1 cellular context compared by ENCODE assay signal in the genomic region with DNA sequence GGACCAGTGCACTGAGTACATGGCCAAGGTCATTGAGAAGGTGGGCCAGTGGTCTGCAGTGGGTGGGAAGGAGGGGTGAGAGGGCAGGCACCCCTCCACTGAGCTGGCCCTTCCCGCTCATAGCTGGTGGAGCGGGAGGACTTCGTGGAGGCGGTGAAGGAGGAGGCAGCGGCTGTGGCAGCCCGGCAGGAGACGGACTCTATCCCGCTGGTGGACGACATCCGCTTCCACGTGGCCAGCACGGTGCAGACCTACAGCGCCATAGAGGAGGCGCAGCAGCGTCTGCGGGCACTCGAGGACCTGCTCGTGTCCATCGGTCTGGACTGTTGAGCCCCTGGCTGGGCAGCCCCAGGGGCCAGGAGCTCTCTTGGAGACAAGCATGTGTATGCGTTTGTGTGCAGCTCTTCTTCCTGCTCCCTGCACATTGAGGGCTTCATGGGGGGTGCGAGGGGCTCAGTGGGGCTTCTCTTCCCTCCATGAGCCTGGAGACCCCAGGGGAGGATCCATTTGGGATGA.
TF ChIP-seq lines count a peak whose summit lies in the region.

No MANE protein-coding gene starts in this region.

TF ChIP-seq in SK-N-SH treated with all-trans-retinoic acid at 6 μM for 48 hours, 23 proteins besides CTCF, POLR2A, EP300 and RAD21 (continued from another document):
- TF ChIP-seq, protein P1, sequence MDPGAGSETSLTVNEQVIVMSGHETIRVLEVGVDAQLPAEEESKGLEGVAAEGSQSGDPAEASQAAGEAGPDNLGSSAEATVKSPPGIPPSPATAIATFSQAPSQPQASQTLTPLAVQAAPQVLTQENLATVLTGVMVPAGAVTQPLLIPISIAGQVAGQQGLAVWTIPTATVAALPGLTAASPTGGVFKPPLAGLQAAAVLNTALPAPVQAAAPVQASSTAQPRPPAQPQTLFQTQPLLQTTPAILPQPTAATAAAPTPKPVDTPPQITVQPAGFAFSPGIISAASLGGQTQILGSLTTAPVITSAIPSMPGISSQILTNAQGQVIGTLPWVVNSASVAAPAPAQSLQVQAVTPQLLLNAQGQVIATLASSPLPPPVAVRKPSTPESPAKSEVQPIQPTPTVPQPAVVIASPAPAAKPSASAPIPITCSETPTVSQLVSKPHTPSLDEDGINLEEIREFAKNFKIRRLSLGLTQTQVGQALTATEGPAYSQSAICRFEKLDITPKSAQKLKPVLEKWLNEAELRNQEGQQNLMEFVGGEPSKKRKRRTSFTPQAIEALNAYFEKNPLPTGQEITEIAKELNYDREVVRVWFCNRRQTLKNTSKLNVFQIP (CRISPR knock-in tag; IDR thresholded peaks at IDR 0.05; ENCODE audit: borderline replicate concordance, low read depth): no peak
- TF ChIP-seq CSDC2 (CRISPR knock-in tag; IDR thresholded peaks at IDR 0.05): no peak
- no peak for TF ChIP-seq ISL1 (CRISPR knock-in tag; IDR thresholded peaks at IDR 0.05)
- TF ChIP-seq, protein P2, sequence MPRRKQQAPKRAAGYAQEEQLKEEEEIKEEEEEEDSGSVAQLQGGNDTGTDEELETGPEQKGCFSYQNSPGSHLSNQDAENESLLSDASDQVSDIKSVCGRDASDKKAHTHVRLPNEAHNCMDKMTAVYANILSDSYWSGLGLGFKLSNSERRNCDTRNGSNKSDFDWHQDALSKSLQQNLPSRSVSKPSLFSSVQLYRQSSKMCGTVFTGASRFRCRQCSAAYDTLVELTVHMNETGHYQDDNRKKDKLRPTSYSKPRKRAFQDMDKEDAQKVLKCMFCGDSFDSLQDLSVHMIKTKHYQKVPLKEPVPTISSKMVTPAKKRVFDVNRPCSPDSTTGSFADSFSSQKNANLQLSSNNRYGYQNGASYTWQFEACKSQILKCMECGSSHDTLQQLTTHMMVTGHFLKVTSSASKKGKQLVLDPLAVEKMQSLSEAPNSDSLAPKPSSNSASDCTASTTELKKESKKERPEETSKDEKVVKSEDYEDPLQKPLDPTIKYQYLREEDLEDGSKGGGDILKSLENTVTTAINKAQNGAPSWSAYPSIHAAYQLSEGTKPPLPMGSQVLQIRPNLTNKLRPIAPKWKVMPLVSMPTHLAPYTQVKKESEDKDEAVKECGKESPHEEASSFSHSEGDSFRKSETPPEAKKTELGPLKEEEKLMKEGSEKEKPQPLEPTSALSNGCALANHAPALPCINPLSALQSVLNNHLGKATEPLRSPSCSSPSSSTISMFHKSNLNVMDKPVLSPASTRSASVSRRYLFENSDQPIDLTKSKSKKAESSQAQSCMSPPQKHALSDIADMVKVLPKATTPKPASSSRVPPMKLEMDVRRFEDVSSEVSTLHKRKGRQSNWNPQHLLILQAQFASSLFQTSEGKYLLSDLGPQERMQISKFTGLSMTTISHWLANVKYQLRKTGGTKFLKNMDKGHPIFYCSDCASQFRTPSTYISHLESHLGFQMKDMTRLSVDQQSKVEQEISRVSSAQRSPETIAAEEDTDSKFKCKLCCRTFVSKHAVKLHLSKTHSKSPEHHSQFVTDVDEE (CRISPR knock-in tag; IDR thresholded peaks at IDR 0.05): no peak
- TF ChIP-seq OSR1 (CRISPR knock-in tag; IDR thresholded peaks at IDR 0.05): no peak
- no peak for TF ChIP-seq BACH2 (CRISPR knock-in tag; IDR thresholded peaks at IDR 0.05; ENCODE audit: borderline replicate concordance)
